ENCODE assay signal across 8 cellular contexts in genomic region chr5:127757576-127757975, GRCh38. TPM values are rescaled to one million over a fixed set of nuclear protein-coding genes. Genes with fewer than 3 reads are reported as not detected.
DNase-seq lines count a peak whose midpoint lies in the region; ATAC-seq and TF ChIP-seq lines count a peak whose summit lies in the region.

No MANE protein-coding gene starts in this region.

- TF ChIP-seq CTCF in PC-9 (conservative IDR thresholded peaks at IDR 0.05) (peak; percentile 72), epithelial cell of proximal tubule (conservative IDR thresholded peaks at IDR 0.05; ENCODE audit: low read depth, low read length) (peak; percentile 72), neural crest cell (conservative IDR thresholded peaks at IDR 0.05) (peak; percentile 63), spleen (IDR thresholded peaks at IDR 0.05 in 8 of 11, conservative IDR thresholded peaks at IDR 0.05 in 3 of 11) (peak in 4 of 11 experiments; percentile 14 to 31 (median 28))

- H3K4me3 Mint-ChIP-seq in neural crest cell = no peak overlapping the region

- H3K36me3 Mint-ChIP-seq in neural crest cell (ENCODE audit: low read depth) = no peaks in the 10 kb centered on the region

- ATAC-seq in GM18873 (IDR thresholded peaks at IDR 0.05; ENCODE audit: low FRiP score, unreplicated experiment) (peak; percentile 85), HG03097 (IDR thresholded peaks at IDR 0.05; ENCODE audit: low FRiP score, unreplicated experiment) (peak; percentile 81)

- H2AFZ ChIP-seq in PC-9 = no peak overlapping the region

- no peaks in the 10 kb centered on the region for H3K9me3 ChIP-seq in PC-9 (ENCODE audit: insufficient read depth, low read depth)
- H3K9me3 ChIP-seq in spleen = no peaks in the 10 kb centered on the region

- no peaks in the 10 kb centered on the region for H3K36me3 ChIP-seq in PC-9 (ENCODE audit: low read depth)
- no peaks in the 10 kb centered on the region for H3K36me3 ChIP-seq in spleen

- H3K9me2 ChIP-seq in PC-9 (ENCODE audit: insufficient read depth) = no peaks in the 10 kb centered on the region

- no peaks in the 10 kb centered on the region for H3K9me3 Mint-ChIP-seq in neural crest cell

- no peaks in the 10 kb centered on the region for H3K27me3 ChIP-seq in PC-9 (ENCODE audit: insufficient read depth, low read depth)
- no peaks in the 10 kb centered on the region for H3K27me3 ChIP-seq in spleen (replicated peaks in 1 of 7)

- intact Hi-C loops in PC-9 (cut with micrococcal nuclease; ENCODE audit: unreplicated experiment) (loop anchor here (1.0 to 2.0 kb wide), 3 partner anchors 117 to 444 kb away; no protein-coding TSS in a partner anchor), spleen (cut with DNase I; ENCODE audit: low total_unique reads) (no loop called here)

- H3K27ac Mint-ChIP-seq in neural crest cell (ENCODE audit: unreplicated experiment) = no peak overlapping the region

- BruUV-seq in PC-9 (replicated peaks; lab: Mats Ljungman, UMichigan) = no TSS peak

- 30 to 48% (median 37%) methylated on average over 1 of the region's 1 CpG for WGBS in spleen, 5 donors

- H3K4me1 ChIP-seq in PC-9 (replicated peaks; ENCODE audit: insufficient read depth) = no peaks in the 10 kb centered on the region
- H3K4me1 ChIP-seq in spleen = no peaks in the 10 kb centered on the region

- H3K27ac ChIP-seq in PC-9 (no peak overlapping the region), spleen (no peak overlapping the region)

- no peaks in the 10 kb centered on the region for H3F3A ChIP-seq in PC-9 (ENCODE audit: insufficient read depth, low read depth)

- H3K79me2 ChIP-seq in PC-9 (ENCODE audit: low read depth) = no peaks in the 10 kb centered on the region

- no peaks in the 10 kb centered on the region for H3K27me3 Mint-ChIP-seq in neural crest cell (ENCODE audit: low read depth)

- CTCF ChIA-PET in PC-9 (lab: Charles Lee) = no interaction called here

- H3K4me1 Mint-ChIP-seq in neural crest cell = peaks cover 37% of the 10 kb centered on the region

- H3K4me3 ChIP-seq in PC-9 (no peak overlapping the region), epithelial cell of proximal tubule (ENCODE audit: low read depth, low read length) (no peak overlapping the region), spleen (no peak overlapping the region)

- DNase-seq in DMS114 treated with DMSO at 0.1 percent for 48 hours (lab: John Stamatoyannopoulos, UW; ENCODE audit: unreplicated experiment) (peak; percentile 43), PC-9 (peak; percentile 15 to 45), epithelial cell of proximal tubule (ENCODE audit: low read depth) (peak; percentile 27), neural crest cell (ENCODE audit: low read depth, low spot score) (no peak), spleen (no peak)
- DNase-seq in activated CD8-positive, alpha-beta memory T cell treated with anti-CD3 and anti-CD28 coated beads, Interleukin-2, amount 50 U/mL, for 4 hours = no peak

- TF ChIP-seq POLR2A in spleen (IDR thresholded peaks at IDR 0.05) = no peak

- H4K20me1 ChIP-seq in PC-9 (ENCODE audit: insufficient read depth) = no peaks in the 10 kb centered on the region

- POLR2A ChIA-PET in PC-9 (lab: Charles Lee; ENCODE audit: unreplicated experiment) = no interaction called here

- no peak overlapping the region for H3K4me2 ChIP-seq in PC-9

RNA-seq across cellular contexts. Expression of gene CCDC192, which starts 54.4 kb away (rescaled TPM):
- not detected in 2 replicates for total RNA-seq in PC-9 (2021)
- not detected in 2 replicates for total RNA-seq in epithelial cell of proximal tubule
- total RNA-seq in neural crest cell = 0.71 and 1.3 TPM in 2 replicates
- not detected for total RNA-seq in spleen
- not detected for polyA plus RNA-seq in spleen

Comparison
In these comparisons a context has a peak if more than half of its experiments do, and no peak if none do; other contexts are left out.
1. DNase-seq: peak in DMS114 treated with DMSO at 0.1 percent for 48 hours (single experiment), PC-9 (2 of 2) and epithelial cell of proximal tubule (single experiment); none in neural crest cell (single experiment), activated CD8-positive, alpha-beta memory T cell treated with anti-CD3 and anti-CD28 coated beads, Interleukin-2, amount 50 U/mL, for 4 hours (single experiment) and spleen (single experiment).